Comparison of ENCODE assay signal across 1 cellular context in the genomic region with DNA sequence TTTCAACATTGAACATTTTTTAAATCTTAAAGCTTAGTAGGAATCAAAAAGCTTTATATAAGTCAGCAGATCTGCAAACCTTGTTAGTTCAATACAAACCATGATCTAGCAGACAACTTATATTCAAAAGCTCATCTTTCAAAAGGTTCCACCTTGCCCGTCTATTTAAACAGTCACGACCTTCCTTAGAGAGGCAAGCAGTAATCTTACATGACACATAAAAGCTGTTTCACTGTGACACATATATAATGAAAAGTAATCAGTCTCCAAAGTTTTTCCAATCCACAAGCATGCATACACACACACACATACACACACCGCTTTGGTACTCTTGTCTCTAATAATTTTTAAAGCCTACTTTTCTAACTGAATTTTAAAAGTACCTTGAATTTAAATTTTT.
TF ChIP-seq lines count a peak whose summit lies in the region.

No MANE protein-coding gene starts in this region.

TF ChIP-seq in HepG2, 621 proteins besides CTCF, POLR2A, EP300 and RAD21:
- TF ChIP-seq, protein P1, sequence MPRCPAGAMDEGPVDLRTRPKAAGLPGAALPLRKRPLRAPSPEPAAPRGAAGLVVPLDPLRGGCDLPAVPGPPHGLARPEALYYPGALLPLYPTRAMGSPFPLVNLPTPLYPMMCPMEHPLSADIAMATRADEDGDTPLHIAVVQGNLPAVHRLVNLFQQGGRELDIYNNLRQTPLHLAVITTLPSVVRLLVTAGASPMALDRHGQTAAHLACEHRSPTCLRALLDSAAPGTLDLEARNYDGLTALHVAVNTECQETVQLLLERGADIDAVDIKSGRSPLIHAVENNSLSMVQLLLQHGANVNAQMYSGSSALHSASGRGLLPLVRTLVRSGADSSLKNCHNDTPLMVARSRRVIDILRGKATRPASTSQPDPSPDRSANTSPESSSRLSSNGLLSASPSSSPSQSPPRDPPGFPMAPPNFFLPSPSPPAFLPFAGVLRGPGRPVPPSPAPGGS (CRISPR knock-in tag; IDR thresholded peaks at IDR 0.05): no peak
